12 cellular contexts compared by ENCODE assay signal in genomic region chr15:66251065-66251789, GRCh38. TPM values are rescaled to one million over a fixed set of nuclear protein-coding genes. Genes with fewer than 3 reads are reported as not detected.
A peak's percentile ranks its signal among the peaks of the same experiment; 100 is the strongest.
DNase-seq lines count a peak whose midpoint lies in the region; ATAC-seq and TF ChIP-seq lines count a peak whose summit lies in the region.
"Had no signal": no experiment of that assay in that cellular context is flagged by ENCODE, and none has a peak within 500 bp of the region (broad histone marks: within the 10 kb centered on the region; RNA-seq: fewer than 3 reads in every experiment).

No MANE protein-coding gene starts in this region.

- H3K9me2 ChIP-seq in DOHH2 (replicated peaks; ENCODE audit: control insufficient read depth, low read length) = no peaks in the 10 kb centered on the region

- DNase-seq in chondrocyte (ENCODE audit: low spot score) (no peak), omental fat pad (ENCODE audit: low spot score) (no peak), foreskin keratinocyte (no peak), iPS-NIHi7 (ENCODE audit: extremely low spot score) (no peak)
- no peak for DNase-seq in natural killer cell treated with Interleukin-12 subunit alpha and Interleukin-12 subunit beta and Interleukin-15 and Interleukin-18, amount 100 ng/mL, for 72 hours (ENCODE audit: low spot score)
- DNase-seq: left colon, NCI-H2227 treated with DMSO at 0.1 percent for 48 hours had no signal

- H3F3A ChIP-seq in DOHH2 (ENCODE audit: control insufficient read depth, insufficient read depth) = peaks cover 15% of the 10 kb centered on the region

- H3K4me1 Mint-ChIP-seq in chondrocyte (ENCODE audit: low read depth) = peaks cover 9% of the 10 kb centered on the region
- peaks cover 6 to 8% of the 10 kb centered on the region in 2 donors for H3K4me1 Mint-ChIP-seq in natural killer cell treated with Interleukin-12 subunit alpha and Interleukin-12 subunit beta and Interleukin-15 and Interleukin-18, amount 100 ng/mL, for 72 hours (ENCODE audit: low read depth in 2 of 2)

- H3K4me3 Mint-ChIP-seq in chondrocyte (ENCODE audit: unreplicated experiment) = peak overlapping the region; percentile 19
- H3K4me3 Mint-ChIP-seq in natural killer cell treated with Interleukin-12 subunit alpha and Interleukin-12 subunit beta and Interleukin-15 and Interleukin-18, amount 100 ng/mL, for 72 hours = peak overlapping the region; percentile 52
- H3K4me3 Mint-ChIP-seq: dendritic cell treated with granulocyte-macrophage colony-stimulating factor and Interleukin-4, amounts not matched to agents 40 ng/mL and 50 ng/mL, for 4 days had no signal

- H4K20me1 ChIP-seq in DOHH2 (ENCODE audit: control insufficient read depth, insufficient read depth, low read depth, low read length) = 0 out of 2 replicates have a peak, but pooled peaks cover 3% of the 10 kb centered on the region

- peaks cover 56% of the 10 kb centered on the region for H3K27me3 Mint-ChIP-seq in chondrocyte (ENCODE audit: low read depth)
- peaks cover 43 to 56% of the 10 kb centered on the region in 2 donors for H3K27me3 Mint-ChIP-seq in natural killer cell treated with Interleukin-12 subunit alpha and Interleukin-12 subunit beta and Interleukin-15 and Interleukin-18, amount 100 ng/mL, for 72 hours

- H3K27me3 ChIP-seq in DOHH2 (ENCODE audit: control insufficient read depth, low read length) (peaks cover 23% of the 10 kb centered on the region), HUES6 (ENCODE audit: control insufficient read depth, insufficient read depth, low read length) (peaks cover 71% of the 10 kb centered on the region), foreskin keratinocyte (peaks cover 94% of the 10 kb centered on the region)

- no peak overlapping the region for H3K27ac Mint-ChIP-seq in chondrocyte (ENCODE audit: unreplicated experiment)
- H3K27ac Mint-ChIP-seq in natural killer cell treated with Interleukin-12 subunit alpha and Interleukin-12 subunit beta and Interleukin-15 and Interleukin-18, amount 100 ng/mL, for 72 hours = no peak overlapping the region
- H3K27ac Mint-ChIP-seq: dendritic cell treated with granulocyte-macrophage colony-stimulating factor and Interleukin-4, amounts not matched to agents 40 ng/mL and 50 ng/mL, for 4 days had no signal

- no peaks in the 10 kb centered on the region for H3K9me3 Mint-ChIP-seq in chondrocyte (ENCODE audit: low read depth)
- no peaks in the 10 kb centered on the region for H3K9me3 Mint-ChIP-seq in natural killer cell treated with Interleukin-12 subunit alpha and Interleukin-12 subunit beta and Interleukin-15 and Interleukin-18, amount 100 ng/mL, for 72 hours
- H3K9me3 Mint-ChIP-seq: dendritic cell treated with granulocyte-macrophage colony-stimulating factor and Interleukin-4, amounts not matched to agents 40 ng/mL and 50 ng/mL, for 4 days had no signal

- H3K36me3 Mint-ChIP-seq in chondrocyte (ENCODE audit: low read depth) = peaks cover 1% of the 10 kb centered on the region
- no peaks in the 10 kb centered on the region for H3K36me3 Mint-ChIP-seq in natural killer cell treated with Interleukin-12 subunit alpha and Interleukin-12 subunit beta and Interleukin-15 and Interleukin-18, amount 100 ng/mL, for 72 hours

- no peak overlapping the region for H3K9ac ChIP-seq in HUES6 (ENCODE audit: low read length)

- H3K36me3 ChIP-seq in DOHH2 (ENCODE audit: control insufficient read depth, low read length) (peaks cover 44% of the 10 kb centered on the region), HUES6 (ENCODE audit: control insufficient read depth, insufficient read depth, low read length) (no peaks in the 10 kb centered on the region)
- H3K36me3 ChIP-seq: thoracic aorta had no signal

- peak overlapping the region; percentile 92 for H3K4me2 ChIP-seq in DOHH2 (ENCODE audit: low read length)

- ATAC-seq in natural killer cell treated with Interleukin-12 subunit alpha and Interleukin-12 subunit beta and Interleukin-15 and Interleukin-18, amount 100 ng/mL, for 72 hours = peak in 1 of 2 donors; percentile 8
- ATAC-seq in omental fat pad (ENCODE audit: low FRiP score) (no peak), foreskin keratinocyte (no peak)
- ATAC-seq: left colon had no signal

- H3K79me2 ChIP-seq in DOHH2 (ENCODE audit: control insufficient read depth, low read length) = peaks cover 79% of the 10 kb centered on the region

- H3K4me3 ChIP-seq in DOHH2 (ENCODE audit: low read length) = peak overlapping the region; percentile 92
- peak overlapping the region; percentile 77 for H3K4me3 ChIP-seq in HUES6 (ENCODE audit: low read depth, low read length)

- no peaks in the 10 kb centered on the region for H3K9me3 ChIP-seq in DOHH2 (ENCODE audit: control insufficient read depth, insufficient read depth, low read length)
- no peaks in the 10 kb centered on the region for H3K9me3 ChIP-seq in HUES6 (ENCODE audit: control insufficient read depth, insufficient read depth, low read depth, low read length)
- H3K9me3 ChIP-seq: thoracic aorta had no signal

- TF ChIP-seq CTCF in DOHH2 (IDR thresholded peaks at IDR 0.05; ENCODE audit: low read depth, low read length, poor library complexity, severe bottlenecking) (no peak), chondrocyte (IDR thresholded peaks at IDR 0.05) (no peak), omental fat pad (IDR thresholded peaks at IDR 0.05) (no peak), foreskin keratinocyte (conservative IDR thresholded peaks at IDR 0.05) (no peak)

- H3K27ac ChIP-seq in DOHH2 (ENCODE audit: low read depth, low read length) (no peak overlapping the region), HUES6 (ENCODE audit: low read depth, low read length) (no peak overlapping the region), foreskin keratinocyte (no peak overlapping the region)
- H3K27ac ChIP-seq: thoracic aorta had no signal

- H3K4me1 ChIP-seq in DOHH2 (ENCODE audit: control insufficient read depth, low read length) = peaks cover 56% of the 10 kb centered on the region
- peaks cover 21% of the 10 kb centered on the region for H3K4me1 ChIP-seq in HUES6 (ENCODE audit: control insufficient read depth, insufficient read depth, low read length)
- H3K4me1 ChIP-seq in foreskin keratinocyte = no peaks in the 10 kb centered on the region

RNA-seq across cellular contexts. Expression of gene MEGF11, which starts 2.3 kb away (rescaled TPM):
- total RNA-seq in chondrocyte (not detected in 3 replicates), omental fat pad (under 1 TPM in 1 of 4 donors, not detected in 3; 0.47 TPM), foreskin keratinocyte (not detected in 2 replicates)
- total RNA-seq in natural killer cell treated with Interleukin-12 subunit alpha and Interleukin-12 subunit beta and Interleukin-15 and Interleukin-18, amount 100 ng/mL, for 72 hours = not detected
- not detected in 2 replicates for polyA plus RNA-seq in foreskin keratinocyte
- total RNA-seq: activated CD8-positive, alpha-beta memory T cell treated with anti-CD3 and anti-CD28 coated beads for 36 hours; left colon; thoracic aorta had no signal

RNA-seq across cellular contexts. Expression of gene DIS3L, which starts 42.1 kb away (rescaled TPM):
- total RNA-seq in chondrocyte = 18.6 to 26.1 TPM (median 18.9 TPM) in 3 replicates
- total RNA-seq in natural killer cell treated with Interleukin-12 subunit alpha and Interleukin-12 subunit beta and Interleukin-15 and Interleukin-18, amount 100 ng/mL, for 72 hours = 10 to 100 TPM; 20.5 to 35.9 TPM
- total RNA-seq in omental fat pad = 10 to 100 TPM; 24.4 to 60.8 (median 42.1) TPM
- total RNA-seq in foreskin keratinocyte = 9.9 and 12.2 TPM in 2 replicates
- polyA plus RNA-seq in foreskin keratinocyte = 3.0 and 4.4 TPM in 2 replicates
